In the genomic region with DNA sequence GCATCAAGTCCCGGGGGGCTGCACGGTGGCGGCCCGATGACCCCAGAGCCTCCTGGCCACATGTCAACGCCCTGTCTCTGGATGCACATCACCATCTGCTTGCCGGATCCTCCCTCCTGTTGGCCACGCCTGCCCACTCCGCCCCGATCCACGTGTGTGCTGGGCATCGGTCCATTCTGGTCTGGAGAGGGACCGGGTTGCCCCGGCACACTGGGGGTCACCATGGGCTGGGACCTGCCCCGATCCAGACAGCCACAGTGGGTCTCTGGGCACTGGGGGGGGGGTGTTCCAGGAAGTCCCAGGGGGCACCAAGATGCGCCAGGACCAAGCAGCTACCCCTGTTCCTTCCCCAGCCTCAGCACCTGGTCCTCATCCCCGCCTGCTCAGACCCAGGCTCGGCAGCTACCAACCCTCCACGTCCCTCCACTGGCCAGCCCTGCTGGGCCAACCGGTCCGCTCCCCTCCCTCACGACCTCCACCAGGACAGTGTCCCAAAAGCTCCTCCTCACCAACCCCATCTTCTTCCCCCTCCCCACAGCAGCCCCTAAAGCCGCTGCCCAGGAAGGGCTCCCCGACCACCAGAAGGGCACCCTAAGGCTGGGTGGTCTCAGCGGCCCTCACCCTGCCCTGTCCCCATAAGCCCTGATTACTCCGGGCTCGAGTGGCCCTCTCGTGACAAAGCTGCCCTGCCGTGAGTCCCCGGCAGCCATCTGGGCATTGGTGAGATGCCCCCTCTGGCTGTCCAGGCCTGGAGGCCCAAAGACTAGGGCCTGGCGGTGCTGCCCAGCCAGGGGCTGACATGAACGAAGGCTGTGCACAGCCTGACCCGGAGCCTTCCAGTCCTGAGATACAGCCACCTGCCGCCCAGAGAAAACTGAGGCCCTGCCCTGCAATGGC, we compare ENCODE assay signal across 1 cellular context.
TF ChIP-seq lines count a peak whose summit lies in the region.

No MANE protein-coding gene starts in this region.

TF ChIP-seq in IMR-90, 13 proteins besides CTCF, POLR2A, EP300 and RAD21:
- TF ChIP-seq, protein P1, sequence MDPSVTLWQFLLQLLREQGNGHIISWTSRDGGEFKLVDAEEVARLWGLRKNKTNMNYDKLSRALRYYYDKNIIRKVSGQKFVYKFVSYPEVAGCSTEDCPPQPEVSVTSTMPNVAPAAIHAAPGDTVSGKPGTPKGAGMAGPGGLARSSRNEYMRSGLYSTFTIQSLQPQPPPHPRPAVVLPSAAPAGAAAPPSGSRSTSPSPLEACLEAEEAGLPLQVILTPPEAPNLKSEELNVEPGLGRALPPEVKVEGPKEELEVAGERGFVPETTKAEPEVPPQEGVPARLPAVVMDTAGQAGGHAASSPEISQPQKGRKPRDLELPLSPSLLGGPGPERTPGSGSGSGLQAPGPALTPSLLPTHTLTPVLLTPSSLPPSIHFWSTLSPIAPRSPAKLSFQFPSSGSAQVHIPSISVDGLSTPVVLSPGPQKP (IDR thresholded peaks at IDR 0.05; ENCODE audit: borderline replicate concordance, low read depth, low read length) = no peak
- TF ChIP-seq RCOR1 (IDR thresholded peaks at IDR 0.05; ENCODE audit: insufficient replicate concordance, low read length) (no peak), MAZ (IDR thresholded peaks at IDR 0.05; ENCODE audit: borderline replicate concordance, low read depth, low read length) (no peak), FOS (IDR thresholded peaks at IDR 0.05; ENCODE audit: low read depth, low read length) (no peak), MXI1 (IDR thresholded peaks at IDR 0.05; ENCODE audit: borderline replicate concordance, low read depth, low read length) (no peak), SMC3 (IDR thresholded peaks at IDR 0.05; ENCODE audit: low read depth, low read length) (no peak), RFX5 (IDR thresholded peaks at IDR 0.05; ENCODE audit: low read depth, low read length) (no peak), MAFK (IDR thresholded peaks at IDR 0.05; ENCODE audit: low read depth, low read length) (no peak), CEBPB (IDR thresholded peaks at IDR 0.05; ENCODE audit: low read depth, low read length) (no peak), CHD1 (IDR thresholded peaks at IDR 0.05; ENCODE audit: low read depth, low read length) (no peak), NFE2L2 (IDR thresholded peaks at IDR 0.05; ENCODE audit: low read depth, low read length) (no peak), BHLHE40 (IDR thresholded peaks at IDR 0.05; ENCODE audit: low read depth, low read length) (no peak)
- TF ChIP-seq, protein P2, sequence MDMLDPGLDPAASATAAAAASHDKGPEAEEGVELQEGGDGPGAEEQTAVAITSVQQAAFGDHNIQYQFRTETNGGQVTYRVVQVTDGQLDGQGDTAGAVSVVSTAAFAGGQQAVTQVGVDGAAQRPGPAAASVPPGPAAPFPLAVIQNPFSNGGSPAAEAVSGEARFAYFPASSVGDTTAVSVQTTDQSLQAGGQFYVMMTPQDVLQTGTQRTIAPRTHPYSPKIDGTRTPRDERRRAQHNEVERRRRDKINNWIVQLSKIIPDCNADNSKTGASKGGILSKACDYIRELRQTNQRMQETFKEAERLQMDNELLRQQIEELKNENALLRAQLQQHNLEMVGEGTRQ (IDR thresholded peaks at IDR 0.05; ENCODE audit: low read depth, low read length) = no peak
